ENCODE assay signal across 27 cellular contexts in genomic region chr20:48550814-48551213, GRCh38.
"Had no signal": no experiment of that assay in that cellular context is flagged by ENCODE, and none has a peak within 500 bp of the region (broad histone marks: within the 10 kb centered on the region; RNA-seq: fewer than 3 reads in every experiment).

No MANE protein-coding gene starts in this region.

- H3K9me3 ChIP-seq: adrenal gland, ascending aorta, breast epithelium, left lung, prostate gland, right atrium auricular region, thyroid gland had no signal

- H3K4me1 ChIP-seq: adrenal gland, ascending aorta, breast epithelium, left lung, prostate gland, right atrium auricular region, thyroid gland had no signal

- H3K9me3 Mint-ChIP-seq: activated CD4-positive, alpha-beta T cell treated with anti-CD3 and anti-CD28 coated beads, Interleukin-2, amount 10 ng/mL, durations not matched to agents 7 days and 5 days; activated CD8-positive, alpha-beta T cell treated with anti-CD3 and anti-CD28 coated beads for 36 hours; activated naive CD4-positive, alpha-beta T cell treated with anti-CD3 and anti-CD28 coated beads, Interleukin-2, amount 50 U/mL, for 24 hours; central memory CD8-positive, alpha-beta T cell; effector memory CD8-positive, alpha-beta T cell; immature natural killer cell; naive thymus-derived CD4-positive, alpha-beta T cell; T-helper 2 cell treated with Interferon-gamma antibody and Interleukin-4, amounts not matched to agents 5 μg/mL and 100 μg/mL, for 36 hours had no signal

- H3K4me3 ChIP-seq: adrenal gland, ascending aorta, breast epithelium, left lung, prostate gland, right atrium auricular region, thyroid gland had no signal

- H3K4me3 Mint-ChIP-seq: activated CD4-positive, alpha-beta T cell treated with anti-CD3 and anti-CD28 coated beads, Interleukin-2, amount 10 ng/mL, durations not matched to agents 7 days and 5 days; activated CD8-positive, alpha-beta memory T cell treated with anti-CD3 and anti-CD28 coated beads, Interleukin-2, amount 10 ng/mL, durations not matched to agents 7 days and 5 days; activated CD8-positive, alpha-beta T cell treated with anti-CD3 and anti-CD28 coated beads for 36 hours; activated naive CD4-positive, alpha-beta T cell treated with anti-CD3 and anti-CD28 coated beads, Interleukin-2, amount 50 U/mL, for 24 hours; central memory CD8-positive, alpha-beta T cell; effector memory CD8-positive, alpha-beta T cell; immature natural killer cell; naive thymus-derived CD4-positive, alpha-beta T cell; T-helper 2 cell treated with Interferon-gamma antibody and Interleukin-4, amounts not matched to agents 5 μg/mL and 100 μg/mL, for 36 hours had no signal

- H3K27me3 ChIP-seq: adrenal gland, ascending aorta, breast epithelium, right atrium auricular region, thyroid gland had no signal

- H3K36me3 Mint-ChIP-seq: activated CD8-positive, alpha-beta memory T cell treated with anti-CD3 and anti-CD28 coated beads, Interleukin-2, amount 10 ng/mL, durations not matched to agents 7 days and 5 days; activated naive CD4-positive, alpha-beta T cell treated with anti-CD3 and anti-CD28 coated beads, Interleukin-2, amount 50 U/mL, for 24 hours; immature natural killer cell; naive thymus-derived CD4-positive, alpha-beta T cell had no signal

- H3K27ac Mint-ChIP-seq: activated CD4-positive, alpha-beta T cell treated with anti-CD3 and anti-CD28 coated beads, Interleukin-2, amount 10 ng/mL, durations not matched to agents 7 days and 5 days; activated CD8-positive, alpha-beta memory T cell treated with anti-CD3 and anti-CD28 coated beads, Interleukin-2, amount 10 ng/mL, durations not matched to agents 7 days and 5 days; activated CD8-positive, alpha-beta T cell treated with anti-CD3 and anti-CD28 coated beads for 36 hours; activated naive CD4-positive, alpha-beta T cell treated with anti-CD3 and anti-CD28 coated beads, Interleukin-2, amount 50 U/mL, for 24 hours; effector memory CD8-positive, alpha-beta T cell; immature natural killer cell; naive thymus-derived CD4-positive, alpha-beta T cell; T-helper 2 cell treated with Interferon-gamma antibody and Interleukin-4, amounts not matched to agents 5 μg/mL and 100 μg/mL, for 36 hours had no signal

- DNase-seq: activated CD4-positive, alpha-beta T cell treated with anti-CD3 and anti-CD28 coated beads, Interleukin-2, amount 10 ng/mL, durations not matched to agents 7 days and 5 days; activated CD4-positive, CD25-positive, alpha-beta regulatory T cell treated with anti-CD3 and anti-CD28 coated beads, Interleukin-2, amount 50 U/mL, for 72 hours; activated CD8-positive, alpha-beta memory T cell treated with anti-CD3 and anti-CD28 coated beads, Interleukin-2, amount 10 ng/mL, durations not matched to agents 7 days and 5 days; activated CD8-positive, alpha-beta T cell treated with anti-CD3 and anti-CD28 coated beads for 36 hours; activated effector memory CD4-positive, alpha-beta T cell treated with anti-CD3 and anti-CD28 coated beads, Interleukin-2, amount 50 U/mL, for 16 hours; activated T-cell treated with anti-CD3 and anti-CD28 coated beads for 4 hours; effector memory CD8-positive, alpha-beta T cell; foreskin melanocyte; immature natural killer cell; left lung; naive thymus-derived CD4-positive, alpha-beta T cell; stimulated activated CD4-positive, alpha-beta T cell treated with anti-CD3 and anti-CD28 coated beads, Interleukin-12 subunit alpha, Interleukin-12 subunit beta, amount 100 ng/mL, for 4 hours; stimulated activated CD4-positive, alpha-beta T cell treated with anti-CD3 and anti-CD28 coated beads, Interleukin-4, amount 100 ng/mL, for 4 hours; stimulated activated naive CD8-positive, alpha-beta T cell treated with anti-CD3 and anti-CD28 coated beads, Interleukin-15, Interleukin-2, amounts not matched to agents 100 U/mL and 50 U/mL, for 24 hours; thyroid gland; WERI-Rb-1 had no signal

- H3K27me3 Mint-ChIP-seq: activated CD4-positive, alpha-beta T cell treated with anti-CD3 and anti-CD28 coated beads, Interleukin-2, amount 10 ng/mL, durations not matched to agents 7 days and 5 days; activated CD8-positive, alpha-beta T cell treated with anti-CD3 and anti-CD28 coated beads for 36 hours had no signal

- H3K36me3 ChIP-seq: adrenal gland, ascending aorta, breast epithelium, left lung, prostate gland, right atrium auricular region, thyroid gland, WERI-Rb-1 had no signal

- H3K27ac ChIP-seq: adrenal gland, ascending aorta, breast epithelium, left lung, prostate gland, right atrium auricular region, thyroid gland, WERI-Rb-1 had no signal

- FAIRE-seq: colon, endothelial cell of umbilical vein had no signal

- H3K4me1 Mint-ChIP-seq: activated CD4-positive, alpha-beta T cell treated with anti-CD3 and anti-CD28 coated beads, Interleukin-2, amount 10 ng/mL, durations not matched to agents 7 days and 5 days; activated CD8-positive, alpha-beta memory T cell treated with anti-CD3 and anti-CD28 coated beads, Interleukin-2, amount 10 ng/mL, durations not matched to agents 7 days and 5 days; activated naive CD4-positive, alpha-beta T cell treated with anti-CD3 and anti-CD28 coated beads, Interleukin-2, amount 50 U/mL, for 24 hours; central memory CD8-positive, alpha-beta T cell; immature natural killer cell; naive thymus-derived CD4-positive, alpha-beta T cell had no signal

- ATAC-seq: activated CD8-positive, alpha-beta memory T cell treated with anti-CD3 and anti-CD28 coated beads, Interleukin-2, amount 10 ng/mL, durations not matched to agents 7 days and 5 days; activated CD8-positive, alpha-beta T cell treated with anti-CD3 and anti-CD28 coated beads for 36 hours; effector memory CD8-positive, alpha-beta T cell; esophagus mucosa; left lung; naive thymus-derived CD4-positive, alpha-beta T cell; stimulated activated naive CD8-positive, alpha-beta T cell treated with anti-CD3 and anti-CD28 coated beads, Interleukin-15, Interleukin-2, amounts not matched to agents 100 U/mL and 50 U/mL, for 24 hours had no signal
